1 cellular context compared by ENCODE assay signal in the genomic region with DNA sequence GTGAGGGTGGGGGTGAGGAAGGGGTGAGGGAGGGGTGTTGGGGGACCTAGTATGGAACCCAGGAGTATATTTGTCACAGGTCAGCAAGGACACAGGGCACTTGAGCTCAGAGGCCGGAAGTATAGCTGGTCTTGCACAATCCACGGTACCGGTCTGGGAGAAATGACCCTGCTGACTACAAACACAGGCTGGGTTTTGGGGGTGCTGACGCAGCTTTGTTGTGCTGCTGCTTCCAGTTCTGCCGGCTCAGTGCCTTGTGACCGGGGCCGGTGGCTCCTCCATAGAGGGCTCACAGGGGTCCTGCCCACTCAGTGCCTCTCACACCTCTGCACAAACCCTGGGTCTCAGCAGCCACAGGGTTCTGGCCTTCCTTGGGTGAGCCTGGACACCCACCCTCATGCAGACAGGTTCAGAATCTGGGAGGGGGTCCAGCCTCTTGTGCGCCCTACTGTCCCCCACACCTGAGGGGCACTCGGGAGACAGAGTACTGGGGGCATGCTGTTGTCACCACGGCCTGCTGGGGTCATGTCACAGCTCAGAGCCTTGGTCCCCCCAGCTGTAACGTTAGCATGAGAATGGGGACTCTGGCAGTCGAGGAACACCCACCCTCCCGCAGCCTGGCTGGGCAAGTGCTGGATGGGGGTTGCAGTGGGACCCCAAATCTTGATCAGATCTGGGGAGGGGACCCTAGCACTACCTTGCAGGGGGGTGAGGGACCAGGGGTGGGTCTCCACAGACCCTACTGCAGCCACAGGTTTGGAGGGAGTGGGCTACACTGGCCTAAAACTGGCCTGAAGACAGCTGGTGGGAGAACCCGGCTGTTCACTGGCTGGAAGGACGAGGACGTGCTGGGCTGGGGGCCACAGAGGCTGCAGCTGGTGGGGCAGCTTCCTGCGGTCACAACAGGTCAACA.
TF ChIP-seq lines count a peak whose summit lies in the region.

No MANE protein-coding gene starts in this region.

TF ChIP-seq in SK-N-SH, 30 proteins besides CTCF, POLR2A, EP300 and RAD21:
- TF ChIP-seq MEF2A (IDR thresholded peaks at IDR 0.05; ENCODE audit: borderline replicate concordance, low read depth) (no peak), RXRA (IDR thresholded peaks at IDR 0.05; ENCODE audit: borderline replicate concordance, low read depth) (no peak), TAF1 (IDR thresholded peaks at IDR 0.05; ENCODE audit: borderline replicate concordance, low read depth, low read length) (no peak), SIN3A (IDR thresholded peaks at IDR 0.05; ENCODE audit: borderline replicate concordance, low read depth, low read length) (no peak)
